13 cellular contexts compared by ENCODE assay signal in genomic region chr7:128742206-128742605, GRCh38.
A peak's percentile ranks its signal among the peaks of the same experiment; 100 is the strongest.
DNase-seq lines count a peak whose midpoint lies in the region; ATAC-seq and TF ChIP-seq lines count a peak whose summit lies in the region.
"Had no signal": no experiment of that assay in that cellular context is flagged by ENCODE, and none has a peak within 500 bp of the region (broad histone marks: within the 10 kb centered on the region; RNA-seq: fewer than 3 reads in every experiment).

No MANE protein-coding gene starts in this region.

- H3K9me3 ChIP-seq in subcutaneous abdominal adipose tissue (ENCODE audit: control insufficient read depth in 5 of 5, low read length in 5 of 5): no peaks in the 10 kb centered on the region

- peaks cover 4 to 39% (median 36%) of the 10 kb centered on the region in 5 donors for H3K4me1 ChIP-seq in subcutaneous abdominal adipose tissue (ENCODE audit: control insufficient read depth in 5 of 5, insufficient read depth in 5 of 5, low read length in 5 of 5)

- ATAC-seq in SK-N-SH treated with all-trans-retinoic acid at 6 μM for 48 hours (no peak), HG02938 (IDR thresholded peaks at IDR 0.05; ENCODE audit: unreplicated experiment) (no peak)
- ATAC-seq: naive thymus-derived CD8-positive, alpha-beta T cell; Right ventricle myocardium inferior; stimulated activated naive CD8-positive, alpha-beta T cell treated with anti-CD3 and anti-CD28 coated beads, Interleukin-15, amount 100 ng/mL, for 72 hours had no signal

- no peak overlapping the region for H3K4me3 ChIP-seq in subcutaneous abdominal adipose tissue (ENCODE audit: low read depth in 1 of 5, low read length in 5 of 5)

- H3K27ac ChIP-seq in subcutaneous abdominal adipose tissue (ENCODE audit: low read depth, low read length) (peak overlapping the region; percentile 94), caudate nucleus (ENCODE audit: low read depth, low read length) (no peak overlapping the region)

- no peaks in the 10 kb centered on the region for H3K27me3 ChIP-seq in subcutaneous abdominal adipose tissue (ENCODE audit: control insufficient read depth in 5 of 5, insufficient read depth in 4 of 5, low read length in 5 of 5)

- DNase-seq in GM04504 (ENCODE audit: low read depth) (peak; percentile 68), fibroblast of peridontal ligament (ENCODE audit: extremely low read depth) (peak; percentile 96), caudate nucleus (lab: John Stamatoyannopoulos, UW) (no peak), inferior parietal cortex (ENCODE audit: extremely low spot score) (no peak)
- DNase-seq: activated B cell treated with CpG ODN at 0.5 μM for 24 hours; activated effector memory CD4-positive, alpha-beta T cell treated with Interleukin-2 at 50 U/mL for 16 hours; Kasumi-1; naive thymus-derived CD8-positive, alpha-beta T cell; stimulated activated naive CD8-positive, alpha-beta T cell treated with anti-CD3 and anti-CD28 coated beads, Interleukin-15, amount 100 ng/mL, for 72 hours had no signal

- H3K36me3 ChIP-seq in subcutaneous abdominal adipose tissue (ENCODE audit: control insufficient read depth in 5 of 5, insufficient read depth in 5 of 5, low read length in 5 of 5): no peaks in the 10 kb centered on the region

- H3K9ac ChIP-seq in subcutaneous abdominal adipose tissue (ENCODE audit: low read length in 5 of 5): no peak overlapping the region

TF ChIP-seq in SK-N-SH treated with all-trans-retinoic acid at 6 μM for 48 hours, 23 proteins besides CTCF, POLR2A, EP300 and RAD21:
- TF ChIP-seq CSDC2 (CRISPR knock-in tag; IDR thresholded peaks at IDR 0.05) (no peak), ARNTL (CRISPR knock-in tag; IDR thresholded peaks at IDR 0.05; ENCODE audit: borderline replicate concordance, low read depth) (no peak), ZC3H10 (CRISPR knock-in tag; IDR thresholded peaks at IDR 0.05) (no peak), RARB (CRISPR knock-in tag; IDR thresholded peaks at IDR 0.05) (no peak), SNAI2 (CRISPR knock-in tag; IDR thresholded peaks at IDR 0.05) (no peak), ISL1 (CRISPR knock-in tag; IDR thresholded peaks at IDR 0.05) (peak; percentile 84), CREB5 (CRISPR knock-in tag; IDR thresholded peaks at IDR 0.05; ENCODE audit: low read depth) (no peak)

Comparison
In these comparisons a context has a peak if more than half of its experiments do, and no peak if none do; other contexts are left out.
1. DNase-seq: peak in GM04504 (single experiment) and fibroblast of peridontal ligament (single experiment); none in caudate nucleus (0 of 61) and inferior parietal cortex (single experiment).